ENCODE assay signal across 12 cellular contexts in the genomic region with DNA sequence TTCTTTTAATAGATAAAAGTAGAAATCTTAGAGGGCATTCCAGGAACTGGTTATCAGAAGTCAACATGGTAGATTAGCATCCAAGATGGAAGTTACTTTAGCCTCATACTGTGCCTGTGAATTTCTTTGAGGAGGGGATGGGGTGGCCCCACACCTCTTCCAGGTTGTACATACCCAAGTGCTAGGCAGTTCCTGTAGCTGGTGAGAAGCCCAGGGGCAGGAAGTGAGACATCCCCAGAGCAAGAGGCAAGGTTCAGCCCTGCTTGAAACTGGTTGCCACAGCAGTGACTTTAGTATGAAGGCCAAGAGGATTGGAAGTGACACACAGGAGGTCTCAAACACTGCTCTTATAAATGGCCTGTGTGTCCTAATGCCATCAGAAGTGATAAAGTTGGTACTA. TPM values are rescaled to one million over a fixed set of nuclear protein-coding genes. Genes with fewer than 3 reads are reported as not detected.
A peak's percentile ranks its signal among the peaks of the same experiment; 100 is the strongest.
DNase-seq lines count a peak whose midpoint lies in the region; ATAC-seq, FAIRE-seq and TF ChIP-seq lines count a peak whose summit lies in the region.
"Had no signal": no experiment of that assay in that cellular context is flagged by ENCODE, and none has a peak within 500 bp of the region (broad histone marks: within the 10 kb centered on the region; RNA-seq: fewer than 3 reads in every experiment).

No MANE protein-coding gene starts in this region.

- no peaks in the 10 kb centered on the region for H3K4me1 ChIP-seq in mesenchymal stem cell (ENCODE audit: control insufficient read depth, insufficient read depth, low read depth, low read length)
- H3K4me1 ChIP-seq: parathyroid adenoma had no signal

- no peak overlapping the region for H2AFZ ChIP-seq in mesenchymal stem cell (ENCODE audit: low read depth, low read length)
- H2AFZ ChIP-seq: parathyroid adenoma had no signal

- no peak overlapping the region for H3K9ac ChIP-seq in mesenchymal stem cell (ENCODE audit: low read length)
- H3K9ac ChIP-seq: parathyroid adenoma had no signal

- peak overlapping the region; percentile 3 for H3K4me3 Mint-ChIP-seq in activated naive CD8-positive, alpha-beta T cell

- no peak overlapping the region for H4K91ac ChIP-seq in mesenchymal stem cell (ENCODE audit: low read length)

- no peak overlapping the region for H3K4ac ChIP-seq in mesenchymal stem cell (ENCODE audit: low read depth in 1 of 2, low read length in 2 of 2)

- no peaks in the 10 kb centered on the region for H3K9me3 Mint-ChIP-seq in activated naive CD8-positive, alpha-beta T cell (ENCODE audit: low read depth)

- H3K23ac ChIP-seq in mesenchymal stem cell (ENCODE audit: low read length in 2 of 2), result no peak overlapping the region

- H2BK5ac ChIP-seq in mesenchymal stem cell (ENCODE audit: low read depth, low read length, poor library complexity, severe bottlenecking), result no peak overlapping the region

- H2BK15ac ChIP-seq in mesenchymal stem cell (ENCODE audit: low read depth, poor library complexity, severe bottlenecking), result no peak overlapping the region

- peak; percentile 54 for FAIRE-seq in GM12891 (lab: Jason Lieb, UNC)
- FAIRE-seq: RCC 7860 had no signal

- no peak overlapping the region for H3K4me2 ChIP-seq in mesenchymal stem cell (ENCODE audit: low read length, poor library complexity, severe bottlenecking)

- H3K4me1 Mint-ChIP-seq in activated naive CD8-positive, alpha-beta T cell (ENCODE audit: low read depth), result peaks cover 81% of the 10 kb centered on the region

- H3K27ac ChIP-seq in mesenchymal stem cell (ENCODE audit: low read length, poor library complexity, severe bottlenecking), result no peak overlapping the region
- H3K27ac ChIP-seq: parathyroid adenoma had no signal

- no peak overlapping the region for H3K14ac ChIP-seq in mesenchymal stem cell (ENCODE audit: low read length in 2 of 2)

- H3K79me1 ChIP-seq in mesenchymal stem cell (replicated peaks; ENCODE audit: low read length, poor library complexity, severe bottlenecking), result peaks cover 14% of the 10 kb centered on the region

- H3K36me3 Mint-ChIP-seq in activated naive CD8-positive, alpha-beta T cell, result peaks cover 14% of the 10 kb centered on the region

- H3K27me3 Mint-ChIP-seq in activated naive CD8-positive, alpha-beta T cell, result no peaks in the 10 kb centered on the region

- DNase-seq in GM12891 (ENCODE audit: insufficient read length, low spot score) (no peak), T-helper 22 cell (ENCODE audit: low read depth) (peak; percentile 19), mesenchymal stem cell (no peak), T1000 (lab: John Stamatoyannopoulos, UW) (no peak)
- peak; percentile 45 for DNase-seq in stimulated activated CD4-positive, alpha-beta T cell treated with anti-CD3 and anti-CD28 coated beads, Interleukin-15, amount 100 ng/mL, for 24 hours
- DNase-seq: left colon, NCI-H2107 had no signal

- ATAC-seq in GM18870 (IDR thresholded peaks at IDR 0.05; ENCODE audit: unreplicated experiment) (no peak), GM18909 (IDR thresholded peaks at IDR 0.05; ENCODE audit: poor library complexity, unreplicated experiment) (no peak)
- ATAC-seq: left colon had no signal

- H3K27me3 ChIP-seq in mesenchymal stem cell (ENCODE audit: control insufficient read depth in 1 of 2, insufficient read depth in 1 of 2, low read length in 2 of 2), result no peaks in the 10 kb centered on the region

- H4K8ac ChIP-seq in mesenchymal stem cell (ENCODE audit: low read length), result no peak overlapping the region

- H3K27ac Mint-ChIP-seq in activated naive CD8-positive, alpha-beta T cell, result peak overlapping the region; percentile 83

- H3K4me3 ChIP-seq in mesenchymal stem cell (ENCODE audit: insufficient read depth in 1 of 2, low read depth in 1 of 2, low read length in 2 of 2), result no peak overlapping the region

- TF ChIP-seq POLR2A in GM12891 (IDR thresholded peaks at IDR 0.05; ENCODE audit: low read depth, low read length), result no peak

- peaks cover 6 to 98% of the 10 kb centered on the region in 2 experiments for H3K36me3 ChIP-seq in mesenchymal stem cell (ENCODE audit: control insufficient read depth in 1 of 2, insufficient read depth in 2 of 2, low read depth in 1 of 2, low read length in 2 of 2)

- no peak overlapping the region for H2BK120ac ChIP-seq in mesenchymal stem cell (ENCODE audit: low read depth, low read length)

- no peak overlapping the region for H3K18ac ChIP-seq in mesenchymal stem cell (ENCODE audit: low read depth in 1 of 2, low read length in 2 of 2)

- H3K9me3 ChIP-seq in mesenchymal stem cell (ENCODE audit: control insufficient read depth, low read length), result no peaks in the 10 kb centered on the region

- no peak overlapping the region for H2AK5ac ChIP-seq in mesenchymal stem cell (ENCODE audit: low read length, severe bottlenecking)

- no peak overlapping the region for H2BK12ac ChIP-seq in mesenchymal stem cell (ENCODE audit: low read length in 2 of 2)

TF ChIP-seq in GM12891, 5 proteins besides CTCF, POLR2A, EP300 and RAD21:
- TF ChIP-seq POU2F2 (IDR thresholded peaks at IDR 0.05; ENCODE audit: low read depth, low read length) (no peak), SPI1 (IDR thresholded peaks at IDR 0.05; ENCODE audit: low read depth, low read length) (0 out of 2 replicates have a peak, but pooled peaks have one; percentile 20)

RNA-seq across cellular contexts. Expression of gene GTPBP8, which starts 11.9 kb away (rescaled TPM):
- 17.8 TPM for polyA plus RNA-seq in GM12891 (2012; ENCODE audit: low read depth, missing spikeins)
- 37.4 TPM for polyA plus RNA-seq in mesenchymal stem cell (2013, experiment 1 of 2)
- 37.3 TPM for polyA plus RNA-seq in mesenchymal stem cell (2013, experiment 2 of 2)

RNA-seq across cellular contexts. Expression of gene CD200R1, which starts 27.8 kb away (rescaled TPM):
- 0.85 TPM for polyA plus RNA-seq in GM12891 (2012; ENCODE audit: low read depth, missing spikeins)
- polyA plus RNA-seq in mesenchymal stem cell (2013, experiment 1 of 2), result 0.04 TPM
- not detected for polyA plus RNA-seq in mesenchymal stem cell (2013, experiment 2 of 2)

Comparison
In these comparisons a context has a peak if more than half of its experiments do, and no peak if none do; other contexts are left out.
1. DNase-seq: peak in T-helper 22 cell (single experiment) and stimulated activated CD4-positive, alpha-beta T cell treated with anti-CD3 and anti-CD28 coated beads, Interleukin-15, amount 100 ng/mL, for 24 hours (single experiment); none in GM12891 (single experiment), mesenchymal stem cell (single experiment) and T1000 (single experiment).